Comparison of ENCODE assay signal across 1 cellular context in the genomic region with DNA sequence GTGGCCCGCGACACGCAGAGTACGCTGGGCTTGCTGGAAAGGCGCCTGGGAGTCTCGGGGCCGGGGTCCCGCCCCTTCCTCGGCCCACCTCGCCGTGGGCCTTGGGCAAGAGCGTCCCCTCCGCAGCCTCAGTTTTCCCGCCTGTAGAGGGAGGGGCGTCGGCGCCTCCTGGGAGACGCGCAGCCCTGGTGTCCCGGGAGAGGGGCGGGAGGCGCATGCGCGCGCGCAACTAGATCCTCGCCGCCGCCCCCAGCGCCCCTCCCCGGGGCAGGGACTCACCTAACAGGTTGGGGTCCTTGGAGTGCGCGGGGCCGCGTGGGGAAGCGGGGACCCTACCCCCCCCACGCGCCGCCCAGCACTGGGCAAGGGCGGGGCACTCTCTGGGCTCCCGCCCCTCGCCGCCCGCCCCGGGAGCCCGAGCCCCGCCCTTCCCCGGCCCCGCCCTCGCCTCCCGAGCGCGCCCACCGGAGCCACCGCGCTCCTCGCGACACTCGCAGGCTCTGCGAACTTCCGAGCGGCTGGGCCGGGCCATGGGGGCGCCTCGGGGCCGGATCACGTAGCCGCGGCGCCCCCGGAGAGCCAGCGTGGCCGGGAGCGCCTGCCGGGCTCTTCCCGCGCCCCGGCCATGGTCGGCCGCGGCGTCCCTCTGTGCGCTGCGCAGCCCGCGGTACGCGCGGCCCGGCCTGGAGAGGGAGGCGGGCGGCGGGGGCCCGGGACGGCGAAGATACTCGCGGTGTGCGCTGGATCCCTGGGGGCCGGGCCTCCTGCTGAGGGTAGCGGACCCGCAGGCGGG.
TF ChIP-seq lines count a peak whose summit lies in the region.

A gene (plus strand): TSS at position 490 of the 793 bp plus-strand sequence. CDS start 136 bp downstream, at position 626.

TF ChIP-seq in HepG2, 621 proteins besides CTCF, POLR2A, EP300 and RAD21 (continued from another document):
- no peak for TF ChIP-seq RARA (CRISPR knock-in tag; IDR thresholded peaks at IDR 0.05)
- no peak for TF ChIP-seq ZSCAN9 (CRISPR knock-in tag; IDR thresholded peaks at IDR 0.05; ENCODE audit: borderline replicate concordance)
TF ChIP-seq in HepG2: peak in this region for 0.
